In genomic region chr10:60962946-60963345, GRCh38 we compare ENCODE assay signal across 18 cellular contexts. TPM values are rescaled to one million over a fixed set of nuclear protein-coding genes. Genes with fewer than 3 reads are reported as not detected.
DNase-seq lines count a peak whose midpoint lies in the region; ATAC-seq and TF ChIP-seq lines count a peak whose summit lies in the region.
"Had no signal": no experiment of that assay in that cellular context is flagged by ENCODE, and none has a peak within 500 bp of the region (broad histone marks: within the 10 kb centered on the region; RNA-seq: fewer than 3 reads in every experiment).

No MANE protein-coding gene starts in this region.

- peak; percentile 65 for DNase-seq in H4 (ENCODE audit: low spot score)
- DNase-seq in SW480 (ENCODE audit: low spot score) = peak; percentile 31
- DNase-seq in fibroblast of pulmonary artery (ENCODE audit: low read depth) = peak; percentile 50
- DNase-seq in GM13976 (ENCODE audit: low spot score) = no peak
- DNase-seq in epidermal melanocyte (ENCODE audit: insufficient read length, low spot score) = no peak
- DNase-seq: activated CD8-positive, alpha-beta memory T cell treated with anti-CD3 and anti-CD28 coated beads for 24 hours; central memory CD4-positive, alpha-beta T cell; effector memory CD4-positive, alpha-beta T cell; KBM-7; NCI-H1105 treated with DMSO at 0.1 percent for 48 hours; pancreas; stimulated activated CD4-positive, alpha-beta T cell treated with anti-CD3 and anti-CD28 coated beads, Interleukin-4, amount 100 ng/mL, for 4 hours; stimulated activated CD8-positive, alpha-beta memory T cell treated with anti-CD3 and anti-CD28 coated beads, Interleukin-4, amount 100 ng/mL, for 48 hours; substantia nigra; T-helper 2 cell had no signal

- H3K36me3 ChIP-seq in skeletal muscle satellite cell (ENCODE audit: insufficient read depth, low read length) = no peaks in the 10 kb centered on the region
- H3K36me3 ChIP-seq: pancreas had no signal

- H3K4me1 ChIP-seq in skeletal muscle satellite cell (ENCODE audit: control insufficient read depth, insufficient read depth, low read length) = peaks cover 43% of the 10 kb centered on the region

- no peaks in the 10 kb centered on the region for H3K27me3 ChIP-seq in skeletal muscle satellite cell (ENCODE audit: control insufficient read depth, insufficient read depth, low read length)
- H3K27me3 ChIP-seq: pancreas had no signal

- no peak for ATAC-seq in HG02884 (IDR thresholded peaks at IDR 0.05; ENCODE audit: unreplicated experiment)

- peak overlapping the region; percentile 62 for H3K9ac ChIP-seq in skeletal muscle satellite cell (ENCODE audit: low read depth, low read length)

- H3K9me3 ChIP-seq in skeletal muscle satellite cell (replicated peaks; ENCODE audit: low read length) = no peaks in the 10 kb centered on the region
- H3K9me3 ChIP-seq: pancreas had no signal

- H3K4me3 ChIP-seq in fibroblast of pulmonary artery (replicated peaks; ENCODE audit: low read depth, low read length) (no peak overlapping the region), skeletal muscle satellite cell (ENCODE audit: low read length) (no peak overlapping the region)
- H3K4me3 ChIP-seq: pancreas, skin epidermis had no signal

- H3K4me2 ChIP-seq in skeletal muscle satellite cell (ENCODE audit: low read length) = peak overlapping the region; percentile 57

- in situ Hi-C loops in GM13976 (cut with MboI; ENCODE audit: low sequenced_read_pairs, unreplicated experiment) = loop anchor here (10.0 kb wide), 1 partner anchor 148 kb away; no protein-coding TSS in a partner anchor

- no peak for TF ChIP-seq CTCF in fibroblast of pulmonary artery (IDR thresholded peaks at IDR 0.05; ENCODE audit: low read length, missing control alignments)
- TF ChIP-seq CTCF in GM13976 (IDR thresholded peaks at IDR 0.05; ENCODE audit: borderline replicate concordance, control extremely low read depth, extremely low read depth, insufficient read depth, missing control alignments) = no peak

RNA-seq across cellular contexts. Expression of gene RHOBTB1, which starts 19.0 kb away (rescaled TPM):
- total RNA-seq in H4 (2014; rRNA removed; shearing (Covaris generic)) = 39.8 and 41.1 TPM in 2 replicates
- 6.8 and 11.8 TPM in 2 replicates for total RNA-seq in skeletal muscle satellite cell (2012; rRNA removed)

Comparison
In these comparisons a context has a peak if more than half of its experiments do, and no peak if none do; other contexts are left out.
1. DNase-seq: peak in H4 (single experiment), SW480 (single experiment) and fibroblast of pulmonary artery (single experiment); none in GM13976 (single experiment) and epidermal melanocyte (single experiment).